1 cellular context compared by ENCODE assay signal in the genomic region with DNA sequence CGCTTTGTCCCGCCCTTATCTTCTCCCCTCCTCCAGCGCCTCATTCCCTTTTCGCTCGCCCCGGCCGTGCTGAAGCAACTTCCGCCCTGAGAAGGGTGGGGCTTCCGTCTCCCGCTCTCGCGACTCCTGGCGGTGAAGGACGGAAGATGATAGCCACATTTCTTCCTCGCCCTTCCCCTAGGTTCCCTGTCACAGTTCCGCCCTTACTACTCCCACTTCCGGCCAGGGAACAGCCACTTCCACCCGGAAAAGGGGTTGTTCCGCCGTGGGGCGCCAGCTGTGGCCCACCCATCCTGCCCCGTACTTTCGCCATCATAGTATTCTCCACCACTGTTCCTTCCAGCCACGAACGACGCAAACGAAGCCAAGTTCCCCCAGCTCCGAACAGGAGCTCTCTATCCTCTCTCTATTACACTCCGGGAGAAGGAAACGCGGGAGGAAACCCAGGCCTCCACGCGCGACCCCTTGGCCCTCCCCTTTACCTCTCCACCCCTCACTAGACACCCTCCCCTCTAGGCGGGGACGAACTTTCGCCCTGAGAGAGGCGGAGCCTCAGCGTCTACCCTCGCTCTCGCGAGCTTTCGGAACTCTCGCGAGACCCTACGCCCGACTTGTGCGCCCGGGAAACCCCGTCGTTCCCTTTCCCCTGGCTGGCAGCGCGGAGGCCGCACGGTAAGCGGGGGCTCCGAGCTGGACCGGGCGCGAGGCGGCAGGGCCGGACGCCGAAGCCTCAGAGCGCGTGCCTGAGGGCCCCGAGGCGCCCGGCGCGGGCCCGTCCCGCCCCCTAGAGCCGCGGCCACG.
TF ChIP-seq lines count a peak whose summit lies in the region.

A gene (plus strand): TSS at position 638 of the 801 bp plus-strand sequence. CDS start 520 bp downstream, outside the sequence.

TF ChIP-seq in K562, 482 proteins besides CTCF, POLR2A, EP300 and RAD21 (continued from another document and continues in another):
- TF ChIP-seq ZC3H11A (IDR thresholded peaks at IDR 0.05; ENCODE audit: low read depth, low read length) (no peak), ZNF174 (CRISPR knock-in tag; IDR thresholded peaks at IDR 0.05) (no peak; the same call in 1 of the 2 replicates), CHCHD3 (CRISPR knock-in tag; IDR thresholded peaks at IDR 0.05) (no peak), ZNF175 (CRISPR knock-in tag; IDR thresholded peaks at IDR 0.05; ENCODE audit: low read depth) (no peak), KLF13 (tag; IDR thresholded peaks at IDR 0.05; ENCODE audit: borderline replicate concordance, low read depth) (peak; percentile 72; the same call in 1 of the 2 replicates), CBX3 (IDR thresholded peaks at IDR 0.05; ENCODE audit: borderline replicate concordance in 1 of 2, low read length in 2 of 2) (peak in 1 of 2 experiments; percentile 64; a peak in 2 of 3 replicates), TCF7L2 (IDR thresholded peaks at IDR 0.05; ENCODE audit: low read depth, low read length) (0 out of 2 replicates have a peak, but pooled peaks have one; percentile 7), ZNF436 (CRISPR knock-in tag; IDR thresholded peaks at IDR 0.05) (no peak), ILK (tag; IDR thresholded peaks at IDR 0.05; ENCODE audit: borderline replicate concordance, low read depth) (no peak), TEAD4 (IDR thresholded peaks at IDR 0.05; ENCODE audit: low read length) (peak; percentile 13), TEAD4 (CRISPR knock-in tag; IDR thresholded peaks at IDR 0.05; ENCODE audit: borderline replicate concordance) (no peak), ZNF830 (CRISPR knock-in tag; IDR thresholded peaks at IDR 0.05) (no peak), ZNF583 (CRISPR knock-in tag; IDR thresholded peaks at IDR 0.05) (peak; percentile 71; the same call in 1 of the 2 replicates), ZFP1 (CRISPR knock-in tag; IDR thresholded peaks at IDR 0.05) (no peak), TAF9B (IDR thresholded peaks at IDR 0.05; ENCODE audit: partially characterized antibody) (peak; percentile 84), RBM39 (optimal IDR thresholded peaks at IDR 0.05; ENCODE audit: low read depth, low read length) (no peak), GABPB1 (CRISPR knock-in tag; IDR thresholded peaks at IDR 0.05) (peak; percentile 96), RBM34 (IDR thresholded peaks at IDR 0.05; ENCODE audit: borderline replicate concordance, insufficient read depth, low read length) (no peak), ETV1 (tag; conservative IDR thresholded peaks at IDR 0.05; ENCODE audit: low read depth) (peak; percentile 96), FOXA3 (CRISPR knock-in tag; conservative IDR thresholded peaks at IDR 0.05 in 1 of 2, IDR thresholded peaks at IDR 0.05 in 1 of 2) (no peak; a peak in 1 of 4 replicates), MYNN (IDR thresholded peaks at IDR 0.05) (0 out of 2 replicates have a peak, but pooled peaks have one; percentile 25), MYNN (CRISPR knock-in tag; IDR thresholded peaks at IDR 0.05) (no peak), CREBBP (IDR thresholded peaks at IDR 0.05; ENCODE audit: low read depth, low read length) (no peak), BCOR (IDR thresholded peaks at IDR 0.05) (no peak; the same call in 1 of the 2 replicates), PHB (CRISPR knock-in tag; IDR thresholded peaks at IDR 0.05) (no peak), ZSCAN29 (IDR thresholded peaks at IDR 0.05) (no peak), ADNP (tag; IDR thresholded peaks at IDR 0.05) (no peak), ZBTB1 (CRISPR knock-in tag; IDR thresholded peaks at IDR 0.05; ENCODE audit: borderline replicate concordance, low read depth) (no peak), HNRNPLL (IDR thresholded peaks at IDR 0.05; ENCODE audit: low read depth, low read length, poor library complexity, severe bottlenecking) (peak; percentile 44), ZNF3 (CRISPR knock-in tag; IDR thresholded peaks at IDR 0.05) (no peak)
- TF ChIP-seq, protein P1, sequence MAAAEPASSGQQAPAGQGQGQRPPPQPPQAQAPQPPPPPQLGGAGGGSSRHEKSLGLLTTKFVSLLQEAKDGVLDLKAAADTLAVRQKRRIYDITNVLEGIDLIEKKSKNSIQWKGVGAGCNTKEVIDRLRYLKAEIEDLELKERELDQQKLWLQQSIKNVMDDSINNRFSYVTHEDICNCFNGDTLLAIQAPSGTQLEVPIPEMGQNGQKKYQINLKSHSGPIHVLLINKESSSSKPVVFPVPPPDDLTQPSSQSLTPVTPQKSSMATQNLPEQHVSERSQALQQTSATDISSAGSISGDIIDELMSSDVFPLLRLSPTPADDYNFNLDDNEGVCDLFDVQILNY (CRISPR knock-in tag; IDR thresholded peaks at IDR 0.05) = no peak
- TF ChIP-seq, protein P2, sequence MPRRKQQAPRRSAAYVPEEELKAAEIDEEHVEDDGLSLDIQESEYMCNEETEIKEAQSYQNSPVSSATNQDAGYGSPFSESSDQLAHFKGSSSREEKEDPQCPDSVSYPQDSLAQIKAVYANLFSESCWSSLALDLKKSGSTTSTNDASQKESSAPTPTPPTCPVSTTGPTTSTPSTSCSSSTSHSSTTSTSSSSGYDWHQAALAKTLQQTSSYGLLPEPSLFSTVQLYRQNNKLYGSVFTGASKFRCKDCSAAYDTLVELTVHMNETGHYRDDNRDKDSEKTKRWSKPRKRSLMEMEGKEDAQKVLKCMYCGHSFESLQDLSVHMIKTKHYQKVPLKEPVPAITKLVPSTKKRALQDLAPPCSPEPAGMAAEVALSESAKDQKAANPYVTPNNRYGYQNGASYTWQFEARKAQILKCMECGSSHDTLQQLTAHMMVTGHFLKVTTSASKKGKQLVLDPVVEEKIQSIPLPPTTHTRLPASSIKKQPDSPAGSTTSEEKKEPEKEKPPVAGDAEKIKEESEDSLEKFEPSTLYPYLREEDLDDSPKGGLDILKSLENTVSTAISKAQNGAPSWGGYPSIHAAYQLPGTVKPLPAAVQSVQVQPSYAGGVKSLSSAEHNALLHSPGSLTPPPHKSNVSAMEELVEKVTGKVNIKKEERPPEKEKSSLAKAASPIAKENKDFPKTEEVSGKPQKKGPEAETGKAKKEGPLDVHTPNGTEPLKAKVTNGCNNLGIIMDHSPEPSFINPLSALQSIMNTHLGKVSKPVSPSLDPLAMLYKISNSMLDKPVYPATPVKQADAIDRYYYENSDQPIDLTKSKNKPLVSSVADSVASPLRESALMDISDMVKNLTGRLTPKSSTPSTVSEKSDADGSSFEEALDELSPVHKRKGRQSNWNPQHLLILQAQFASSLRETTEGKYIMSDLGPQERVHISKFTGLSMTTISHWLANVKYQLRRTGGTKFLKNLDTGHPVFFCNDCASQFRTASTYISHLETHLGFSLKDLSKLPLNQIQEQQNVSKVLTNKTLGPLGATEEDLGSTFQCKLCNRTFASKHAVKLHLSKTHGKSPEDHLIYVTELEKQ (CRISPR knock-in tag; IDR thresholded peaks at IDR 0.05) = no peak
- TF ChIP-seq, protein P3, sequence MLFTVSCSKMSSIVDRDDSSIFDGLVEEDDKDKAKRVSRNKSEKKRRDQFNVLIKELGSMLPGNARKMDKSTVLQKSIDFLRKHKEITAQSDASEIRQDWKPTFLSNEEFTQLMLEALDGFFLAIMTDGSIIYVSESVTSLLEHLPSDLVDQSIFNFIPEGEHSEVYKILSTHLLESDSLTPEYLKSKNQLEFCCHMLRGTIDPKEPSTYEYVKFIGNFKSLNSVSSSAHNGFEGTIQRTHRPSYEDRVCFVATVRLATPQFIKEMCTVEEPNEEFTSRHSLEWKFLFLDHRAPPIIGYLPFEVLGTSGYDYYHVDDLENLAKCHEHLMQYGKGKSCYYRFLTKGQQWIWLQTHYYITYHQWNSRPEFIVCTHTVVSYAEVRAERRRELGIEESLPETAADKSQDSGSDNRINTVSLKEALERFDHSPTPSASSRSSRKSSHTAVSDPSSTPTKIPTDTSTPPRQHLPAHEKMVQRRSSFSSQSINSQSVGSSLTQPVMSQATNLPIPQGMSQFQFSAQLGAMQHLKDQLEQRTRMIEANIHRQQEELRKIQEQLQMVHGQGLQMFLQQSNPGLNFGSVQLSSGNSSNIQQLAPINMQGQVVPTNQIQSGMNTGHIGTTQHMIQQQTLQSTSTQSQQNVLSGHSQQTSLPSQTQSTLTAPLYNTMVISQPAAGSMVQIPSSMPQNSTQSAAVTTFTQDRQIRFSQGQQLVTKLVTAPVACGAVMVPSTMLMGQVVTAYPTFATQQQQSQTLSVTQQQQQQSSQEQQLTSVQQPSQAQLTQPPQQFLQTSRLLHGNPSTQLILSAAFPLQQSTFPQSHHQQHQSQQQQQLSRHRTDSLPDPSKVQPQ (CRISPR knock-in tag; IDR thresholded peaks at IDR 0.05; ENCODE audit: borderline replicate concordance) = no peak
- TF ChIP-seq, protein P4, sequence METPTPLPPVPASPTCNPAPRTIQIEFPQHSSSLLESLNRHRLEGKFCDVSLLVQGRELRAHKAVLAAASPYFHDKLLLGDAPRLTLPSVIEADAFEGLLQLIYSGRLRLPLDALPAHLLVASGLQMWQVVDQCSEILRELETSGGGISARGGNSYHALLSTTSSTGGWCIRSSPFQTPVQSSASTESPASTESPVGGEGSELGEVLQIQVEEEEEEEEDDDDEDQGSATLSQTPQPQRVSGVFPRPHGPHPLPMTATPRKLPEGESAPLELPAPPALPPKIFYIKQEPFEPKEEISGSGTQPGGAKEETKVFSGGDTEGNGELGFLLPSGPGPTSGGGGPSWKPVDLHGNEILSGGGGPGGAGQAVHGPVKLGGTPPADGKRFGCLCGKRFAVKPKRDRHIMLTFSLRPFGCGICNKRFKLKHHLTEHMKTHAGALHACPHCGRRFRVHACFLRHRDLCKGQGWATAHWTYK (CRISPR knock-in tag; IDR thresholded peaks at IDR 0.05) = peak; percentile 30; the same call in 1 of the 2 replicates
- TF ChIP-seq, protein P5, sequence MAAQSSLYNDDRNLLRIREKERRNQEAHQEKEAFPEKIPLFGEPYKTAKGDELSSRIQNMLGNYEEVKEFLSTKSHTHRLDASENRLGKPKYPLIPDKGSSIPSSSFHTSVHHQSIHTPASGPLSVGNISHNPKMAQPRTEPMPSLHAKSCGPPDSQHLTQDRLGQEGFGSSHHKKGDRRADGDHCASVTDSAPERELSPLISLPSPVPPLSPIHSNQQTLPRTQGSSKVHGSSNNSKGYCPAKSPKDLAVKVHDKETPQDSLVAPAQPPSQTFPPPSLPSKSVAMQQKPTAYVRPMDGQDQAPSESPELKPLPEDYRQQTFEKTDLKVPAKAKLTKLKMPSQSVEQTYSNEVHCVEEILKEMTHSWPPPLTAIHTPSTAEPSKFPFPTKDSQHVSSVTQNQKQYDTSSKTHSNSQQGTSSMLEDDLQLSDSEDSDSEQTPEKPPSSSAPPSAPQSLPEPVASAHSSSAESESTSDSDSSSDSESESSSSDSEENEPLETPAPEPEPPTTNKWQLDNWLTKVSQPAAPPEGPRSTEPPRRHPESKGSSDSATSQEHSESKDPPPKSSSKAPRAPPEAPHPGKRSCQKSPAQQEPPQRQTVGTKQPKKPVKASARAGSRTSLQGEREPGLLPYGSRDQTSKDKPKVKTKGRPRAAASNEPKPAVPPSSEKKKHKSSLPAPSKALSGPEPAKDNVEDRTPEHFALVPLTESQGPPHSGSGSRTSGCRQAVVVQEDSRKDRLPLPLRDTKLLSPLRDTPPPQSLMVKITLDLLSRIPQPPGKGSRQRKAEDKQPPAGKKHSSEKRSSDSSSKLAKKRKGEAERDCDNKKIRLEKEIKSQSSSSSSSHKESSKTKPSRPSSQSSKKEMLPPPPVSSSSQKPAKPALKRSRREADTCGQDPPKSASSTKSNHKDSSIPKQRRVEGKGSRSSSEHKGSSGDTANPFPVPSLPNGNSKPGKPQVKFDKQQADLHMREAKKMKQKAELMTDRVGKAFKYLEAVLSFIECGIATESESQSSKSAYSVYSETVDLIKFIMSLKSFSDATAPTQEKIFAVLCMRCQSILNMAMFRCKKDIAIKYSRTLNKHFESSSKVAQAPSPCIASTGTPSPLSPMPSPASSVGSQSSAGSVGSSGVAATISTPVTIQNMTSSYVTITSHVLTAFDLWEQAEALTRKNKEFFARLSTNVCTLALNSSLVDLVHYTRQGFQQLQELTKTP (IDR thresholded peaks at IDR 0.05; ENCODE audit: low read depth in 1 of 2, partially characterized antibody in 2 of 2) = peak in 1 of 2 experiments; percentile 90
- TF ChIP-seq, protein P6, sequence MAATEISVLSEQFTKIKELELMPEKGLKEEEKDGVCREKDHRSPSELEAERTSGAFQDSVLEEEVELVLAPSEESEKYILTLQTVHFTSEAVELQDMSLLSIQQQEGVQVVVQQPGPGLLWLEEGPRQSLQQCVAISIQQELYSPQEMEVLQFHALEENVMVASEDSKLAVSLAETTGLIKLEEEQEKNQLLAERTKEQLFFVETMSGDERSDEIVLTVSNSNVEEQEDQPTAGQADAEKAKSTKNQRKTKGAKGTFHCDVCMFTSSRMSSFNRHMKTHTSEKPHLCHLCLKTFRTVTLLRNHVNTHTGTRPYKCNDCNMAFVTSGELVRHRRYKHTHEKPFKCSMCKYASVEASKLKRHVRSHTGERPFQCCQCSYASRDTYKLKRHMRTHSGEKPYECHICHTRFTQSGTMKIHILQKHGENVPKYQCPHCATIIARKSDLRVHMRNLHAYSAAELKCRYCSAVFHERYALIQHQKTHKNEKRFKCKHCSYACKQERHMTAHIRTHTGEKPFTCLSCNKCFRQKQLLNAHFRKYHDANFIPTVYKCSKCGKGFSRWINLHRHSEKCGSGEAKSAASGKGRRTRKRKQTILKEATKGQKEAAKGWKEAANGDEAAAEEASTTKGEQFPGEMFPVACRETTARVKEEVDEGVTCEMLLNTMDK (IDR thresholded peaks at IDR 0.05; ENCODE audit: borderline replicate concordance, insufficient read depth, low read depth, low read length, poor library complexity, severe bottlenecking) = peak; percentile 98
- TF ChIP-seq, protein P7, sequence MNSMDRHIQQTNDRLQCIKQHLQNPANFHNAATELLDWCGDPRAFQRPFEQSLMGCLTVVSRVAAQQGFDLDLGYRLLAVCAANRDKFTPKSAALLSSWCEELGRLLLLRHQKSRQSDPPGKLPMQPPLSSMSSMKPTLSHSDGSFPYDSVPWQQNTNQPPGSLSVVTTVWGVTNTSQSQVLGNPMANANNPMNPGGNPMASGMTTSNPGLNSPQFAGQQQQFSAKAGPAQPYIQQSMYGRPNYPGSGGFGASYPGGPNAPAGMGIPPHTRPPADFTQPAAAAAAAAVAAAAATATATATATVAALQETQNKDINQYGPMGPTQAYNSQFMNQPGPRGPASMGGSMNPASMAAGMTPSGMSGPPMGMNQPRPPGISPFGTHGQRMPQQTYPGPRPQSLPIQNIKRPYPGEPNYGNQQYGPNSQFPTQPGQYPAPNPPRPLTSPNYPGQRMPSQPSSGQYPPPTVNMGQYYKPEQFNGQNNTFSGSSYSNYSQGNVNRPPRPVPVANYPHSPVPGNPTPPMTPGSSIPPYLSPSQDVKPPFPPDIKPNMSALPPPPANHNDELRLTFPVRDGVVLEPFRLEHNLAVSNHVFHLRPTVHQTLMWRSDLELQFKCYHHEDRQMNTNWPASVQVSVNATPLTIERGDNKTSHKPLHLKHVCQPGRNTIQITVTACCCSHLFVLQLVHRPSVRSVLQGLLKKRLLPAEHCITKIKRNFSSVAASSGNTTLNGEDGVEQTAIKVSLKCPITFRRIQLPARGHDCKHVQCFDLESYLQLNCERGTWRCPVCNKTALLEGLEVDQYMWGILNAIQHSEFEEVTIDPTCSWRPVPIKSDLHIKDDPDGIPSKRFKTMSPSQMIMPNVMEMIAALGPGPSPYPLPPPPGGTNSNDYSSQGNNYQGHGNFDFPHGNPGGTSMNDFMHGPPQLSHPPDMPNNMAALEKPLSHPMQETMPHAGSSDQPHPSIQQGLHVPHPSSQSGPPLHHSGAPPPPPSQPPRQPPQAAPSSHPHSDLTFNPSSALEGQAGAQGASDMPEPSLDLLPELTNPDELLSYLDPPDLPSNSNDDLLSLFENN (IDR thresholded peaks at IDR 0.05; ENCODE audit: low read depth in 2 of 2, low read length in 2 of 2) = no peak
